Comparison of ENCODE assay signal across 31 cellular contexts in the genomic region with DNA sequence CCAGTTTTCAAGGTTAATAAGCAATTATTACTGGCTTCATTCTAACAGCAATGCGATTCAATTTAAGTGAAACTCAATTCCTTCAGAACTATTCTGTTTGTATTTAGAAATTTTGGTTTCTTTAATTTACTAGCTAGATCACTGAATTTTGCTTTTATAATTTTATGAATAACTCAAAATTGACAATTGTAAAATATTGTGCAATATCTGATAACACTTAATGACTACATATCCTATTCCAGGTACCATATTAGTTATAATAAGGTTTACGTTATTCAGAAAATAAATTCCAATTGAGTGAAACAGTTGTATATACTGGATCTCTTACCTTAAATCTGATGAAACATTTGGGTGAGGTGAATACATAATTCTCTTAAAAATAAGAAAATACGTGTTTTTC.
"Had no signal": no experiment of that assay in that cellular context is flagged by ENCODE, and none has a peak within 500 bp of the region (broad histone marks: within the 10 kb centered on the region; RNA-seq: fewer than 3 reads in every experiment).

No MANE protein-coding gene starts in this region.

- H3K4me3 Mint-ChIP-seq: activated CD4-positive, alpha-beta memory T cell treated with anti-CD3 and anti-CD28 coated beads for 36 hours; activated CD4-positive, alpha-beta T cell treated with anti-CD3 and anti-CD28 coated beads for 36 hours; activated CD4-positive, alpha-beta T cell treated with anti-CD3 and anti-CD28 coated beads, Interleukin-2, amount 10 ng/mL, durations not matched to agents 24 days and 14 days; activated CD8-positive, alpha-beta memory T cell treated with anti-CD3 and anti-CD28 coated beads, Interleukin-2, amount 10 ng/mL, durations not matched to agents 7 days and 5 days; activated CD8-positive, alpha-beta T cell treated with anti-CD3 and anti-CD28 coated beads, Interleukin-2, amount 10 ng/mL, durations not matched to agents 7 days and 5 days; activated naive CD4-positive, alpha-beta T cell treated with anti-CD3 and anti-CD28 coated beads for 36 hours; activated naive CD8-positive, alpha-beta T cell treated with anti-CD3 and anti-CD28 coated beads, Interleukin-2, amount 10 ng/mL, durations not matched to agents 7 days and 5 days; activated T-helper 1 cell treated with anti-CD3 and anti-CD28 coated beads, Interleukin-12 subunit alpha, Interleukin-12 subunit beta, Interleukin-2, Interleukin-4 antibody, amounts not matched to agents 30 ng/mL and 10 ng/mL and 1 ng/mL, durations not matched to agents 14 hours and 24 hours and 36 hours; brain had no signal

- H3K27me3 Mint-ChIP-seq: activated CD4-positive, alpha-beta memory T cell treated with anti-CD3 and anti-CD28 coated beads for 36 hours; activated CD4-positive, alpha-beta T cell treated with anti-CD3 and anti-CD28 coated beads for 36 hours; activated CD4-positive, alpha-beta T cell treated with anti-CD3 and anti-CD28 coated beads, Interleukin-2, amount 10 ng/mL, durations not matched to agents 24 days and 14 days; activated CD8-positive, alpha-beta memory T cell treated with anti-CD3 and anti-CD28 coated beads, Interleukin-2, amount 10 ng/mL, durations not matched to agents 7 days and 5 days; activated naive CD8-positive, alpha-beta T cell treated with anti-CD3 and anti-CD28 coated beads, Interleukin-2, amount 10 ng/mL, durations not matched to agents 7 days and 5 days; brain had no signal

- H3K36me3 ChIP-seq: ascending aorta, cardiac muscle cell, colonic mucosa, esophagus squamous epithelium, heart left ventricle had no signal

- ATAC-seq: activated CD4-positive, alpha-beta T cell treated with anti-CD3 and anti-CD28 coated beads for 36 hours; activated CD8-positive, alpha-beta memory T cell treated with anti-CD3 and anti-CD28 coated beads, Interleukin-2, amount 10 ng/mL, durations not matched to agents 7 days and 5 days; activated CD8-positive, alpha-beta T cell treated with anti-CD3 and anti-CD28 coated beads, Interleukin-2, amount 10 ng/mL, durations not matched to agents 7 days and 5 days; activated naive CD4-positive, alpha-beta T cell treated with anti-CD3 and anti-CD28 coated beads, Interleukin-2, amount 50 U/mL, for 72 hours; heart left ventricle had no signal

- H3K9me3 ChIP-seq: ascending aorta, colonic mucosa had no signal

- H3K27me3 ChIP-seq: ascending aorta, breast epithelium, cardiac muscle cell, colonic mucosa, esophagus squamous epithelium, heart left ventricle had no signal

- H3K4me1 Mint-ChIP-seq: activated CD4-positive, alpha-beta T cell treated with anti-CD3 and anti-CD28 coated beads for 36 hours; activated CD4-positive, alpha-beta T cell treated with anti-CD3 and anti-CD28 coated beads, Interleukin-2, amount 10 ng/mL, durations not matched to agents 24 days and 14 days; activated CD8-positive, alpha-beta memory T cell treated with anti-CD3 and anti-CD28 coated beads, Interleukin-2, amount 10 ng/mL, durations not matched to agents 7 days and 5 days; activated naive CD8-positive, alpha-beta T cell treated with anti-CD3 and anti-CD28 coated beads, Interleukin-2, amount 10 ng/mL, durations not matched to agents 7 days and 5 days; brain had no signal

- H3K4me3 ChIP-seq: ascending aorta, breast epithelium, cardiac muscle cell, colonic mucosa, esophagus squamous epithelium, heart left ventricle had no signal

- H3K4me1 ChIP-seq: ascending aorta, breast epithelium, colonic mucosa, esophagus squamous epithelium, heart left ventricle had no signal

- DNase-seq: activated CD4-positive, alpha-beta memory T cell treated with anti-CD3 and anti-CD28 coated beads for 36 hours; activated CD4-positive, alpha-beta T cell treated with anti-CD3 and anti-CD28 coated beads for 36 hours; activated CD4-positive, alpha-beta T cell treated with anti-CD3 and anti-CD28 coated beads, Interleukin-2, amount 10 ng/mL, durations not matched to agents 24 days and 14 days; activated CD4-positive, CD25-positive, alpha-beta regulatory T cell; activated CD4-positive, CD25-positive, alpha-beta regulatory T cell treated with anti-CD3 and anti-CD28 coated beads, Interleukin-2, amount 50 U/mL, for 72 hours; activated CD8-positive, alpha-beta memory T cell treated with anti-CD3 and anti-CD28 coated beads, Interleukin-2, amount 10 ng/mL, durations not matched to agents 7 days and 5 days; activated CD8-positive, alpha-beta memory T cell treated with anti-CD3 and anti-CD28 coated beads, Interleukin-2, amount 50 U/mL, for 4 hours; activated CD8-positive, alpha-beta T cell treated with anti-CD3 and anti-CD28 coated beads, Interleukin-2, amount 10 ng/mL, durations not matched to agents 7 days and 5 days; activated effector memory CD4-positive, alpha-beta T cell treated with anti-CD3 and anti-CD28 coated beads, Interleukin-2, amount 50 U/mL, for 16 hours; activated naive CD4-positive, alpha-beta T cell treated with anti-CD3 and anti-CD28 coated beads for 36 hours; activated naive CD8-positive, alpha-beta T cell treated with anti-CD3 and anti-CD28 coated beads, Interleukin-2, amount 10 ng/mL, durations not matched to agents 7 days and 5 days; activated T-cell treated with anti-CD3 and anti-CD28 coated beads, Interleukin-2, amount 50 U/mL, for 1 hour; activated T-cell treated with anti-CD3 and anti-CD28 coated beads, Interleukin-2, amount 50 U/mL, for 48 hours; central memory CD4-positive, alpha-beta T cell; cerebellar nuclear complex; colonic mucosa; effector CD8-positive, alpha-beta T cell; esophagus squamous epithelium; foreskin melanocyte; heart left ventricle; T-helper 2 cell had no signal

- FAIRE-seq: endometrium, endothelial cell of umbilical vein had no signal

- H3K27ac Mint-ChIP-seq: activated CD4-positive, alpha-beta memory T cell treated with anti-CD3 and anti-CD28 coated beads for 36 hours; activated CD4-positive, alpha-beta T cell treated with anti-CD3 and anti-CD28 coated beads for 36 hours; activated CD4-positive, alpha-beta T cell treated with anti-CD3 and anti-CD28 coated beads, Interleukin-2, amount 10 ng/mL, durations not matched to agents 24 days and 14 days; activated CD8-positive, alpha-beta memory T cell treated with anti-CD3 and anti-CD28 coated beads, Interleukin-2, amount 10 ng/mL, durations not matched to agents 7 days and 5 days; activated CD8-positive, alpha-beta T cell treated with anti-CD3 and anti-CD28 coated beads, Interleukin-2, amount 10 ng/mL, durations not matched to agents 7 days and 5 days; activated naive CD4-positive, alpha-beta T cell treated with anti-CD3 and anti-CD28 coated beads for 36 hours; activated naive CD4-positive, alpha-beta T cell treated with anti-CD3 and anti-CD28 coated beads, Interleukin-2, amount 50 U/mL, for 72 hours; activated naive CD8-positive, alpha-beta T cell treated with anti-CD3 and anti-CD28 coated beads, Interleukin-2, amount 10 ng/mL, durations not matched to agents 7 days and 5 days; activated T-helper 1 cell treated with anti-CD3 and anti-CD28 coated beads, Interleukin-12 subunit alpha, Interleukin-12 subunit beta, Interleukin-2, Interleukin-4 antibody, amounts not matched to agents 30 ng/mL and 10 ng/mL and 1 ng/mL, durations not matched to agents 14 hours and 24 hours and 36 hours; activated T-helper 2 cell treated with anti-CD3 and anti-CD28 coated beads, Interferon-gamma antibody, Interleukin-2, Interleukin-4, amounts not matched to agents 10 μg/mL and 5 μg/mL and 100 μg/mL, durations not matched to agents 14 hours and 24 hours and 36 hours; brain had no signal

- H3K27ac ChIP-seq: ascending aorta, breast epithelium, cardiac muscle cell, colonic mucosa, epithelial cell of prostate, esophagus squamous epithelium, heart left ventricle had no signal
